16 cellular contexts compared by ENCODE assay signal in genomic region chr10:16943301-16944080, GRCh38.
DNase-seq lines count a peak whose midpoint lies in the region; ATAC-seq and TF ChIP-seq lines count a peak whose summit lies in the region.
"Had no signal": no experiment of that assay in that cellular context is flagged by ENCODE, and none has a peak within 500 bp of the region (broad histone marks: within the 10 kb centered on the region; RNA-seq: fewer than 3 reads in every experiment).

No MANE protein-coding gene starts in this region.

- H3K27ac ChIP-seq in heart left ventricle (peak overlapping the region in 8 of 12 donors; percentile 20 to 58 (median 36)), right atrium auricular region (peak overlapping the region in 1 of 2 donors; percentile 62), coronary artery (peak overlapping the region; percentile 41 to 78)
- H3K27ac ChIP-seq: spleen had no signal

- H3K27me3 ChIP-seq in heart left ventricle, result no peaks in the 10 kb centered on the region
- no peaks in the 10 kb centered on the region for H3K27me3 ChIP-seq in right atrium auricular region
- H3K27me3 ChIP-seq: spleen had no signal

- H3K9me3 ChIP-seq in heart left ventricle (no peaks in the 10 kb centered on the region), right atrium auricular region (no peaks in the 10 kb centered on the region)
- H3K9me3 ChIP-seq: A549, spleen had no signal

- DNase-seq in heart left ventricle (no peak), right atrium auricular region (ENCODE audit: low spot score) (no peak), coronary artery (ENCODE audit: low spot score) (no peak), neural crest cell (ENCODE audit: low read depth, low spot score) (no peak), nucleus accumbens (lab: John Stamatoyannopoulos, UW) (no peak), SKM-1 (lab: John Stamatoyannopoulos, UW; ENCODE audit: unreplicated experiment) (no peak)
- DNase-seq: activated CD8-positive, alpha-beta memory T cell treated with anti-CD3 and anti-CD28 coated beads, Interleukin-2, amount 10 ng/mL, durations not matched to agents 7 days and 5 days; cortex of kidney; kidney glomerular epithelial cell; NCI-H187 treated with DMSO at 0.1 percent for 48 hours; Right ventricle myocardium superior; spleen had no signal

- H3K36me3 ChIP-seq in heart left ventricle, result no peaks in the 10 kb centered on the region
- no peaks in the 10 kb centered on the region for H3K36me3 ChIP-seq in right atrium auricular region
- H3K36me3 ChIP-seq: spleen had no signal

- H3K4me3 Mint-ChIP-seq in neural crest cell, result no peak overlapping the region
- H3K4me3 Mint-ChIP-seq: activated CD8-positive, alpha-beta memory T cell treated with anti-CD3 and anti-CD28 coated beads, Interleukin-2, amount 10 ng/mL, durations not matched to agents 7 days and 5 days; activated naive CD4-positive, alpha-beta T cell treated with anti-CD3 and anti-CD28 coated beads, Interleukin-2, amount 50 U/mL, for 24 hours had no signal

- H3K9me3 Mint-ChIP-seq in neural crest cell, result no peaks in the 10 kb centered on the region
- H3K9me3 Mint-ChIP-seq: activated naive CD4-positive, alpha-beta T cell treated with anti-CD3 and anti-CD28 coated beads, Interleukin-2, amount 50 U/mL, for 24 hours had no signal

- intact Hi-C loops in heart left ventricle (cut with DNase I), result no loop called here

- peaks cover 0 to 32% (median 5%) of the 10 kb centered on the region in 12 donors for H3K4me1 ChIP-seq in heart left ventricle
- H3K4me1 ChIP-seq in right atrium auricular region, result peaks cover 0 to 5% of the 10 kb centered on the region in 2 donors
- H3K4me1 ChIP-seq: A549, spleen had no signal

- H3K4me1 Mint-ChIP-seq in neural crest cell, result peaks cover 26% of the 10 kb centered on the region

- peak overlapping the region; percentile 7 for H3K27ac Mint-ChIP-seq in neural crest cell (ENCODE audit: unreplicated experiment)
- H3K27ac Mint-ChIP-seq: activated CD8-positive, alpha-beta memory T cell treated with anti-CD3 and anti-CD28 coated beads, Interleukin-2, amount 10 ng/mL, durations not matched to agents 7 days and 5 days; activated naive CD4-positive, alpha-beta T cell treated with anti-CD3 and anti-CD28 coated beads, Interleukin-2, amount 50 U/mL, for 24 hours had no signal

- H3K4me3 ChIP-seq in heart left ventricle (no peak overlapping the region), right atrium auricular region (no peak overlapping the region), coronary artery (peak overlapping the region; percentile 28)
- H3K4me3 ChIP-seq: A549, spleen had no signal

- ATAC-seq in heart left ventricle (no peak), HG03521 (IDR thresholded peaks at IDR 0.05; ENCODE audit: unreplicated experiment) (no peak), GM21367 (IDR thresholded peaks at IDR 0.05; ENCODE audit: unreplicated experiment) (no peak)
- ATAC-seq: A549; activated CD8-positive, alpha-beta memory T cell treated with anti-CD3 and anti-CD28 coated beads, Interleukin-2, amount 10 ng/mL, durations not matched to agents 7 days and 5 days had no signal

- no peaks in the 10 kb centered on the region for H3K27me3 Mint-ChIP-seq in neural crest cell (ENCODE audit: low read depth)
- H3K27me3 Mint-ChIP-seq: activated CD8-positive, alpha-beta memory T cell treated with anti-CD3 and anti-CD28 coated beads, Interleukin-2, amount 10 ng/mL, durations not matched to agents 7 days and 5 days; activated naive CD4-positive, alpha-beta T cell treated with anti-CD3 and anti-CD28 coated beads, Interleukin-2, amount 50 U/mL, for 24 hours had no signal

- H3K36me3 Mint-ChIP-seq in neural crest cell (ENCODE audit: low read depth), result no peaks in the 10 kb centered on the region
- H3K36me3 Mint-ChIP-seq: activated CD8-positive, alpha-beta memory T cell treated with anti-CD3 and anti-CD28 coated beads, Interleukin-2, amount 10 ng/mL, durations not matched to agents 7 days and 5 days had no signal

- TF ChIP-seq CTCF in heart left ventricle (IDR thresholded peaks at IDR 0.05), result no peak
- TF ChIP-seq CTCF in right atrium auricular region (IDR thresholded peaks at IDR 0.05), result no peak
- no peak for TF ChIP-seq CTCF in coronary artery (IDR thresholded peaks at IDR 0.05)
- TF ChIP-seq CTCF in neural crest cell (conservative IDR thresholded peaks at IDR 0.05), result no peak

- no peak for TF ChIP-seq POLR2A in heart left ventricle (IDR thresholded peaks at IDR 0.05)

- WGBS in heart left ventricle, 4 donors, result 78 to 84% (median 80%) methylated on average over 7 of the region's 7 CpGs
